10 cellular contexts compared by ENCODE assay signal in the genomic region with DNA sequence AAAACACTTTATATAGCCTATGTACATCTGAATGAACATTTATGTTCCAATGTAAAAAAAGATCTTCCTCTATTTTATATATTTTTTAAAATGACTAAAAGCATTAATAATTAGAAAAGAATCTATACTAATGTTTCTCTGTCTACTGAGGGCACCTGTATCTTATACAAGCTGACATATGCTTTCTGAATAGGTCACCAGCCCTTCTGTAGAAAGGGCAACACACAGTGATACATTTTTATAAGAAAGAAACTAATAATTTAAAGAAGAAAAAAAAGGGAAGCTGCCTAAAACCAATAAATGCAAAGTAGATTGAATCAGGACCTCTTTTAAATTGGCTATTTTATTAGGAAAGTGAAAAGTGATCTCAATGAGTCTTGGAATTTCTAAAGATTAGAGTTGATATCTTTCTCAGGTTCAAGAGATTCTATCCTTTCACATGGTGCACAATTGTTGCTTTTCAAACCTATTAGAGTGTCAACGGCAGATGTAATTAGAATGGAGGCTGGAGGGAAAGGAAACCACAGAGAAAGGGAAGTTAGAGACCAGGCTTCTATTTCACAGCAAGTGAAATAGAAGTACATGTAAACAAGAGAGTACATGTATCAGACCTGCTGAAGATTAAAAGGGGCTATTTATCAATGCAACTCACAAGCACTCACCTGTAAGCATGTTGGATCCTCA. TPM values are rescaled to one million over a fixed set of nuclear protein-coding genes. Genes with fewer than 3 reads are reported as not detected.
A peak's percentile ranks its signal among the peaks of the same experiment; 100 is the strongest.
DNase-seq lines count a peak whose midpoint lies in the region; ATAC-seq and TF ChIP-seq lines count a peak whose summit lies in the region.
"Had no signal": no experiment of that assay in that cellular context is flagged by ENCODE, and none has a peak within 500 bp of the region (broad histone marks: within the 10 kb centered on the region; RNA-seq: fewer than 3 reads in every experiment).

No MANE protein-coding gene starts in this region.

- H3K9me2 ChIP-seq in SU-DHL-6 (replicated peaks; ENCODE audit: insufficient read depth, low read length): no peaks in the 10 kb centered on the region

- H3K27ac ChIP-seq in DND-41 (ENCODE audit: low read length) (no peak overlapping the region), SU-DHL-6 (ENCODE audit: low read depth, low read length) (peak overlapping the region; percentile 75)

- peaks cover 47% of the 10 kb centered on the region for H3K4me1 ChIP-seq in DND-41 (ENCODE audit: insufficient read depth, low read length)

- H3F3A ChIP-seq in SU-DHL-6 (ENCODE audit: insufficient read depth): peaks cover 12% of the 10 kb centered on the region

- H3K36me3 ChIP-seq in DND-41 (ENCODE audit: insufficient read depth, low read length) (peaks cover 60% of the 10 kb centered on the region), SU-DHL-6 (ENCODE audit: low read length) (peaks cover 39% of the 10 kb centered on the region)

- H3K27me3 ChIP-seq in DND-41 (ENCODE audit: insufficient read depth, low read length, poor library complexity) (no peaks in the 10 kb centered on the region), SU-DHL-6 (ENCODE audit: low read length) (no peaks in the 10 kb centered on the region)

- H4K20me1 ChIP-seq in DND-41 (ENCODE audit: insufficient read depth, low read length) (peaks cover 66% of the 10 kb centered on the region), SU-DHL-6 (ENCODE audit: low read depth, low read length) (peaks cover 61% of the 10 kb centered on the region)

- H3K9me3 ChIP-seq in DND-41 (ENCODE audit: insufficient read depth, low read length, severe bottlenecking) (no peaks in the 10 kb centered on the region), SU-DHL-6 (ENCODE audit: insufficient read depth, low read length) (no peaks in the 10 kb centered on the region)

- ATAC-seq in DND-41 (ENCODE audit: insufficient read depth, low read depth) (peak; percentile 73), GM19467 (IDR thresholded peaks at IDR 0.05; ENCODE audit: unreplicated experiment) (peak; percentile 68), HG03196 (IDR thresholded peaks at IDR 0.05; ENCODE audit: unreplicated experiment) (peak; percentile 61), Right ventricle myocardium superior (ENCODE audit: poor library complexity) (no peak)

- intact Hi-C loops in Right ventricle myocardium superior (cut with DNase I): no loop called here

- no peak overlapping the region for H2AFZ ChIP-seq in DND-41 (ENCODE audit: low read depth, low read length)
- no peak overlapping the region for H2AFZ ChIP-seq in SU-DHL-6 (ENCODE audit: low read depth, low read length, severe bottlenecking)

- TF ChIP-seq CTCF in DND-41 (IDR thresholded peaks at IDR 0.05; ENCODE audit: borderline replicate concordance, extremely low read depth, low read length, poor library complexity, severe bottlenecking): no peak
- TF ChIP-seq CTCF in SU-DHL-6 (IDR thresholded peaks at IDR 0.05; ENCODE audit: insufficient read depth, low read length, poor library complexity, severe bottlenecking): no peak

- H3K4me3 ChIP-seq in DND-41 (ENCODE audit: low read depth in 1 of 2, low read length in 2 of 2): no peak overlapping the region
- no peak overlapping the region for H3K4me3 ChIP-seq in SU-DHL-6 (ENCODE audit: insufficient read depth, low read length, poor library complexity, severe bottlenecking)

- DNase-seq in DND-41 (no peak), NCI-H2196 treated with DMSO at 0.1 percent for 48 hours (lab: John Stamatoyannopoulos, UW; ENCODE audit: unreplicated experiment) (no peak), NCI-H1694 (lab: John Stamatoyannopoulos, UW) (no peak), NCI-H748 (lab: John Stamatoyannopoulos, UW; ENCODE audit: unreplicated experiment) (no peak), Right ventricle myocardium superior (no peak)
- DNase-seq: EL, NCI-H2227 treated with DMSO at 0.1 percent for 48 hours had no signal

- H3K4me2 ChIP-seq in DND-41 (ENCODE audit: insufficient read depth, low read length): no peak overlapping the region
- H3K4me2 ChIP-seq in SU-DHL-6 (ENCODE audit: low read depth, low read length, poor library complexity, severe bottlenecking): peak overlapping the region; percentile 95

- peaks cover 98% of the 10 kb centered on the region for H3K79me2 ChIP-seq in DND-41 (ENCODE audit: insufficient read depth, low read length)
- H3K79me2 ChIP-seq in SU-DHL-6 (ENCODE audit: insufficient read depth, low read length): peaks cover 96% of the 10 kb centered on the region

- no peak overlapping the region for H3K9ac ChIP-seq in DND-41 (ENCODE audit: low read depth, low read length)
- H3K9ac ChIP-seq in SU-DHL-6 (ENCODE audit: low read length): no peak overlapping the region

RNA-seq across cellular contexts. Expression of a gene that starts 6.3 kb away (rescaled TPM):
- 54.9 TPM for total RNA-seq in Right ventricle myocardium superior
